Comparison of ENCODE assay signal across 25 cellular contexts in the genomic region with DNA sequence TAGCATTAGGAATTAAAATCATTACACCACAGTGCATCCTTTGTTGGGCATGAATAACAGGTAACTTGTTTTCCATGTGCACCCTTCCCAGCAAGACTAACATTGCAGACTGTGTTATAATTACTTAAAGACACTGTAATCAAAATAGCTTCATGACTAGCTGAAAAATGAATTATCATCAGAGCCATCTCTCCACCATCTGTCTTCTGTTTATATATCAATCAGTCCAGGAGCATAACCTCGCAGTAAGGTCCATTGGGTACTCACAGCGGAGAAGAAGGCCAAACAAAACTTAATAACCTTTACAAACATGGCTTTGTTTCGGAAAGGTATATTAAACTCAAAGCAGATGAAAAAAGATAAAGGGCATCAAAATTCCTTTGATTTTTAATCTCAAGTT.
"Had no signal": no experiment of that assay in that cellular context is flagged by ENCODE, and none has a peak within 500 bp of the region (broad histone marks: within the 10 kb centered on the region; RNA-seq: fewer than 3 reads in every experiment).

No MANE protein-coding gene starts in this region.

- H3K27me3 Mint-ChIP-seq: activated CD4-positive, alpha-beta memory T cell treated with anti-CD3 and anti-CD28 coated beads, Interleukin-2, amount 10 ng/mL, durations not matched to agents 7 days and 5 days; activated CD4-positive, alpha-beta T cell treated with anti-CD3 and anti-CD28 coated beads for 36 hours; activated naive CD4-positive, alpha-beta T cell treated with anti-CD3 and anti-CD28 coated beads, Interleukin-2, amount 10 ng/mL, durations not matched to agents 7 days and 5 days; activated naive CD8-positive, alpha-beta T cell treated with anti-CD3 and anti-CD28 coated beads for 36 hours had no signal

- H3K4me1 Mint-ChIP-seq: activated CD4-positive, alpha-beta memory T cell treated with anti-CD3 and anti-CD28 coated beads, Interleukin-2, amount 10 ng/mL, durations not matched to agents 7 days and 5 days; activated CD4-positive, alpha-beta T cell treated with anti-CD3 and anti-CD28 coated beads for 36 hours; activated naive CD4-positive, alpha-beta T cell treated with anti-CD3 and anti-CD28 coated beads, Interleukin-2, amount 10 ng/mL, durations not matched to agents 7 days and 5 days; activated naive CD8-positive, alpha-beta T cell treated with anti-CD3 and anti-CD28 coated beads for 36 hours had no signal

- H3K27me3 ChIP-seq: brain microvascular endothelial cell, cardiac muscle cell had no signal

- H3K9ac ChIP-seq: SK-N-SH had no signal

- H3K9me3 ChIP-seq: SK-N-SH had no signal

- H3K27ac ChIP-seq: brain microvascular endothelial cell, cardiac muscle cell, WERI-Rb-1 had no signal

- H3K4me3 ChIP-seq: cardiac muscle cell had no signal

- H3K36me3 Mint-ChIP-seq: activated naive CD4-positive, alpha-beta T cell treated with anti-CD3 and anti-CD28 coated beads, Interleukin-2, amount 10 ng/mL, durations not matched to agents 7 days and 5 days; activated naive CD8-positive, alpha-beta T cell treated with anti-CD3 and anti-CD28 coated beads for 36 hours had no signal

- H3K9me3 Mint-ChIP-seq: activated T-helper 2 cell treated with anti-CD3 and anti-CD28 coated beads, Interferon-gamma antibody, Interleukin-2, Interleukin-4, amounts not matched to agents 10 μg/mL and 5 μg/mL and 100 μg/mL, durations not matched to agents 14 hours and 24 hours and 36 hours had no signal

- H3K36me3 ChIP-seq: brain microvascular endothelial cell, cardiac muscle cell, WERI-Rb-1 had no signal

- H3K4me2 ChIP-seq: SK-N-SH had no signal

- DNase-seq: activated CD4-positive, alpha-beta memory T cell treated with anti-CD3 and anti-CD28 coated beads, Interleukin-2, amount 10 ng/mL, durations not matched to agents 7 days and 5 days; activated CD4-positive, alpha-beta T cell treated with anti-CD3 and anti-CD28 coated beads for 36 hours; activated CD4-positive, alpha-beta T cell treated with anti-CD3 and anti-CD28 coated beads, Interleukin-2, amount 50 U/mL, for 1 hour; activated gamma-delta T cell treated with Interleukin-2 at 50 U/mL for 16 hours; activated naive CD4-positive, alpha-beta T cell treated with anti-CD3 and anti-CD28 coated beads, Interleukin-2, amount 10 ng/mL, durations not matched to agents 7 days and 5 days; activated naive CD8-positive, alpha-beta T cell treated with anti-CD3 and anti-CD28 coated beads for 36 hours; activated T-cell treated with anti-CD3 and anti-CD28 coated beads for 4 hours; activated T-cell treated with anti-CD3 and anti-CD28 coated beads, Interleukin-2, amount 50 U/mL, for 72 hours; brain microvascular endothelial cell; cerebellar nuclear complex; Kasumi-1; KBM-7; NCI-H1048; NCI-H1436 treated with DMSO at 0.1 percent for 48 hours; NCI-H2029; NCI-H2107; NCI-H2171 treated with DMSO at 0.1 percent for 48 hours; NCI-H226; NCI-H526; SK-N-SH; T-helper 1 cell; WERI-Rb-1 had no signal

- H3K27ac Mint-ChIP-seq: activated CD4-positive, alpha-beta memory T cell treated with anti-CD3 and anti-CD28 coated beads, Interleukin-2, amount 10 ng/mL, durations not matched to agents 7 days and 5 days; activated CD4-positive, alpha-beta T cell treated with anti-CD3 and anti-CD28 coated beads for 36 hours; activated naive CD4-positive, alpha-beta T cell treated with anti-CD3 and anti-CD28 coated beads, Interleukin-2, amount 10 ng/mL, durations not matched to agents 7 days and 5 days; activated naive CD8-positive, alpha-beta T cell treated with anti-CD3 and anti-CD28 coated beads for 36 hours; activated T-cell treated with anti-CD3 and anti-CD28 coated beads, Interleukin-2, amount 50 U/mL, for 72 hours; activated T-helper 2 cell treated with anti-CD3 and anti-CD28 coated beads, Interferon-gamma antibody, Interleukin-2, Interleukin-4, amounts not matched to agents 10 μg/mL and 5 μg/mL and 100 μg/mL, durations not matched to agents 14 hours and 24 hours and 36 hours had no signal

- H3K4me3 Mint-ChIP-seq: activated CD4-positive, alpha-beta memory T cell treated with anti-CD3 and anti-CD28 coated beads, Interleukin-2, amount 10 ng/mL, durations not matched to agents 7 days and 5 days; activated CD4-positive, alpha-beta T cell treated with anti-CD3 and anti-CD28 coated beads for 36 hours; activated naive CD4-positive, alpha-beta T cell treated with anti-CD3 and anti-CD28 coated beads, Interleukin-2, amount 10 ng/mL, durations not matched to agents 7 days and 5 days; activated naive CD8-positive, alpha-beta T cell treated with anti-CD3 and anti-CD28 coated beads for 36 hours; activated T-cell treated with anti-CD3 and anti-CD28 coated beads, Interleukin-2, amount 50 U/mL, for 72 hours had no signal

- ATAC-seq: activated CD4-positive, alpha-beta T cell treated with anti-CD3 and anti-CD28 coated beads for 36 hours; activated T-cell treated with anti-CD3 and anti-CD28 coated beads, Interleukin-2, amount 50 U/mL, for 72 hours had no signal

- FAIRE-seq: colon had no signal
